In the genomic region with DNA sequence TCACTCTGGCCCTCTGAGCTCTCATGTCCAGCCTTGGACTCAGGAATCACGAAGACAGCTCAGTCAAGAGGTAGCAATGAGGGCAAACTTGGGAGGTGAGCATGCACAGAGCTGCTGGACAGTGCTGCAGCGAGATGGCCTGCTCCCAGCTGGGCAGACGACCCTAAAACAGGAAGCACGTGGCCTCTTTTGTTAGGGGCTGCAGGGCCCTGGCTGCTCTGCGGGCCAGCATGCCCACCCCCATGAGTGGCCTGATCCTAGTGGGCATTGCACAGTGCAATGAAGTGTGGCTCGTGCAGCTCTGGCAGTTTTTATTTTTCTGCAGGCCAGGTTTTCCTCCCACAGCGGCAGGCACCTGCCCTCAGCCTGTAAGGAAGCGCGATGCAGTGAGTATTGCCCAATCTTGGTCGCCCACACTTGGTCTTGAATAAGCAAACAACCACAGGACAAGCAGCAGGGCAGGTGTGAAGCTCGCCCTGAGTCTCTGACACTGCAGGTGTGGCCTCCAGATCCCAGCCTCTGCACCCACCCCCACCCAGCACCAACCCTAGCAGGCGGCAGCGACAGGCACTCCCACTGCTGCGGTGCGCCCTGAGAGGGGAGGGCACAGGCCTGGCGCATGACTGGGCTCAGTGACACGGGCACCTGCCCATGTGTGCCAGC, we compare ENCODE assay signal across 1 cellular context.
TF ChIP-seq lines count a peak whose summit lies in the region.

No MANE protein-coding gene starts in this region.

TF ChIP-seq in GM12878, 131 proteins besides CTCF, POLR2A, EP300 and RAD21 (continued from another document):
- TF ChIP-seq, protein P1, sequence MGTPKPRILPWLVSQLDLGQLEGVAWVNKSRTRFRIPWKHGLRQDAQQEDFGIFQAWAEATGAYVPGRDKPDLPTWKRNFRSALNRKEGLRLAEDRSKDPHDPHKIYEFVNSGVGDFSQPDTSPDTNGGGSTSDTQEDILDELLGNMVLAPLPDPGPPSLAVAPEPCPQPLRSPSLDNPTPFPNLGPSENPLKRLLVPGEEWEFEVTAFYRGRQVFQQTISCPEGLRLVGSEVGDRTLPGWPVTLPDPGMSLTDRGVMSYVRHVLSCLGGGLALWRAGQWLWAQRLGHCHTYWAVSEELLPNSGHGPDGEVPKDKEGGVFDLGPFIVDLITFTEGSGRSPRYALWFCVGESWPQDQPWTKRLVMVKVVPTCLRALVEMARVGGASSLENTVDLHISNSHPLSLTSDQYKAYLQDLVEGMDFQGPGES (IDR thresholded peaks at IDR 0.05), result no peak
- TF ChIP-seq PAX5 (IDR thresholded peaks at IDR 0.05; ENCODE audit: borderline replicate concordance, low read depth, low read length) (no peak), ZNF207 (IDR thresholded peaks at IDR 0.05; ENCODE audit: borderline replicate concordance) (no peak), RUNX3 (IDR thresholded peaks at IDR 0.05; ENCODE audit: low read length) (peak; percentile 50), CEBPB (IDR thresholded peaks at IDR 0.05; ENCODE audit: borderline replicate concordance in 1 of 2, low read depth in 2 of 2, low read length in 2 of 2) (peak in 1 of 2 experiments; percentile 60; a peak in 1 of 4 replicates), JUND (IDR thresholded peaks at IDR 0.05; ENCODE audit: low read depth, low read length) (no peak), TCF12 (IDR thresholded peaks at IDR 0.05; ENCODE audit: low read depth, low read length) (0 out of 2 replicates have a peak, but pooled peaks have one; percentile 59), ATF7 (IDR thresholded peaks at IDR 0.05; ENCODE audit: low read depth) (no peak), SIX5 (IDR thresholded peaks at IDR 0.05; ENCODE audit: low read depth, low read length, severe bottlenecking) (no peak), NR2C1 (IDR thresholded peaks at IDR 0.05) (no peak)
- TF ChIP-seq, protein P2, sequence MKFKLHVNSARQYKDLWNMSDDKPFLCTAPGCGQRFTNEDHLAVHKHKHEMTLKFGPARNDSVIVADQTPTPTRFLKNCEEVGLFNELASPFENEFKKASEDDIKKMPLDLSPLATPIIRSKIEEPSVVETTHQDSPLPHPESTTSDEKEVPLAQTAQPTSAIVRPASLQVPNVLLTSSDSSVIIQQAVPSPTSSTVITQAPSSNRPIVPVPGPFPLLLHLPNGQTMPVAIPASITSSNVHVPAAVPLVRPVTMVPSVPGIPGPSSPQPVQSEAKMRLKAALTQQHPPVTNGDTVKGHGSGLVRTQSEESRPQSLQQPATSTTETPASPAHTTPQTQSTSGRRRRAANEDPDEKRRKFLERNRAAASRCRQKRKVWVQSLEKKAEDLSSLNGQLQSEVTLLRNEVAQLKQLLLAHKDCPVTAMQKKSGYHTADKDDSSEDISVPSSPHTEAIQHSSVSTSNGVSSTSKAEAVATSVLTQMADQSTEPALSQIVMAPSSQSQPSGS (IDR thresholded peaks at IDR 0.05; ENCODE audit: low read length), result no peak
- TF ChIP-seq, protein P3, sequence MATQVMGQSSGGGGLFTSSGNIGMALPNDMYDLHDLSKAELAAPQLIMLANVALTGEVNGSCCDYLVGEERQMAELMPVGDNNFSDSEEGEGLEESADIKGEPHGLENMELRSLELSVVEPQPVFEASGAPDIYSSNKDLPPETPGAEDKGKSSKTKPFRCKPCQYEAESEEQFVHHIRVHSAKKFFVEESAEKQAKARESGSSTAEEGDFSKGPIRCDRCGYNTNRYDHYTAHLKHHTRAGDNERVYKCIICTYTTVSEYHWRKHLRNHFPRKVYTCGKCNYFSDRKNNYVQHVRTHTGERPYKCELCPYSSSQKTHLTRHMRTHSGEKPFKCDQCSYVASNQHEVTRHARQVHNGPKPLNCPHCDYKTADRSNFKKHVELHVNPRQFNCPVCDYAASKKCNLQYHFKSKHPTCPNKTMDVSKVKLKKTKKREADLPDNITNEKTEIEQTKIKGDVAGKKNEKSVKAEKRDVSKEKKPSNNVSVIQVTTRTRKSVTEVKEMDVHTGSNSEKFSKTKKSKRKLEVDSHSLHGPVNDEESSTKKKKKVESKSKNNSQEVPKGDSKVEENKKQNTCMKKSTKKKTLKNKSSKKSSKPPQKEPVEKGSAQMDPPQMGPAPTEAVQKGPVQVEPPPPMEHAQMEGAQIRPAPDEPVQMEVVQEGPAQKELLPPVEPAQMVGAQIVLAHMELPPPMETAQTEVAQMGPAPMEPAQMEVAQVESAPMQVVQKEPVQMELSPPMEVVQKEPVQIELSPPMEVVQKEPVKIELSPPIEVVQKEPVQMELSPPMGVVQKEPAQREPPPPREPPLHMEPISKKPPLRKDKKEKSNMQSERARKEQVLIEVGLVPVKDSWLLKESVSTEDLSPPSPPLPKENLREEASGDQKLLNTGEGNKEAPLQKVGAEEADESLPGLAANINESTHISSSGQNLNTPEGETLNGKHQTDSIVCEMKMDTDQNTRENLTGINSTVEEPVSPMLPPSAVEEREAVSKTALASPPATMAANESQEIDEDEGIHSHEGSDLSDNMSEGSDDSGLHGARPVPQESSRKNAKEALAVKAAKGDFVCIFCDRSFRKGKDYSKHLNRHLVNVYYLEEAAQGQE (IDR thresholded peaks at IDR 0.05; ENCODE audit: low read depth, low read length), result no peak
- TF ChIP-seq, protein P4, sequence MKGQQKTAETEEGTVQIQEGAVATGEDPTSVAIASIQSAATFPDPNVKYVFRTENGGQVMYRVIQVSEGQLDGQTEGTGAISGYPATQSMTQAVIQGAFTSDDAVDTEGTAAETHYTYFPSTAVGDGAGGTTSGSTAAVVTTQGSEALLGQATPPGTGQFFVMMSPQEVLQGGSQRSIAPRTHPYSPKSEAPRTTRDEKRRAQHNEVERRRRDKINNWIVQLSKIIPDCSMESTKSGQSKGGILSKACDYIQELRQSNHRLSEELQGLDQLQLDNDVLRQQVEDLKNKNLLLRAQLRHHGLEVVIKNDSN (IDR thresholded peaks at IDR 0.05; ENCODE audit: borderline replicate concordance, extremely low read length, insufficient read depth, low read depth, low read length), result no peak
